21 cellular contexts compared by ENCODE assay signal in the genomic region with DNA sequence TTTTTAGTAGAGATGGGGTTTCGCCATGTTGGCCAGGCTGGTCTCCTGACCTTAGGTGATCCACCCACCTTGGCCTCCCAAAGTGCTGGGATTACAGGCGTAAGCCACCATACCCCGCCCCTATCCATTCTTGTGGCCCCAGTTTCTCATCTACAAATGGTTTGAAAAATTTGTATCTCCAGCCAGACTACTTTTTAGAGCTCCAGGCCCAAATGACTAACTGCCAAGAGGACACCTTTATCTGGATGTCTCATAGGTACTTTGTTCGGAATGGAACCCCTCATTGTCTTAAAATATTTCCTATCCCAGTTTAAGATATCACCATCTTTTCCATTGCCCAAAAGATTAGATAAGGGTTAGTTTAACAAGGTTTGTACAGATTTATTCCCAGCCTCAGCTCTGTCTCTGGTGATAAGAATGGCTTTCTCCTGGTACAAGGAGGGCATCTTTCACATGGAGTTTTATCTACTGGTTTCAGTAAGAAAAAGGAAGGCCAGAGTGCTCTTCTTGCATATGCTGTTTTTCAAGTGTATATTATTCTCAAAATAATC. TPM values are rescaled to one million over a fixed set of nuclear protein-coding genes. Genes with fewer than 3 reads are reported as not detected.
DNase-seq lines count a peak whose midpoint lies in the region; ATAC-seq, FAIRE-seq and TF ChIP-seq lines count a peak whose summit lies in the region.
"Had no signal": no experiment of that assay in that cellular context is flagged by ENCODE, and none has a peak within 500 bp of the region (broad histone marks: within the 10 kb centered on the region; RNA-seq: fewer than 3 reads in every experiment).

No MANE protein-coding gene starts in this region.

- H3K27me3 ChIP-seq in Caco-2 (replicated peaks; ENCODE audit: control insufficient read depth, insufficient read depth, low read length) (no peaks in the 10 kb centered on the region), small intestine (ENCODE audit: control insufficient read depth in 2 of 2, insufficient read depth in 2 of 2, low read length in 2 of 2) (no peaks in the 10 kb centered on the region)
- H3K27me3 ChIP-seq: BE2C had no signal

- BruUV-seq in Caco-2 (replicated peaks; lab: Mats Ljungman, UMichigan), result no TSS peak

- WGBS in small intestine, 3 donors, result 95 to 98% (median 95%) methylated on average over 4 of the region's 4 CpGs

- no peak overlapping the region for H3K4me3 ChIP-seq in Caco-2 (ENCODE audit: low read depth, low read length)
- H3K4me3 ChIP-seq in small intestine (ENCODE audit: low read depth in 1 of 2, low read length in 2 of 2), result no peak overlapping the region
- H3K4me3 ChIP-seq: GM23248, HAP-1 had no signal

- TF ChIP-seq CTCF in Caco-2 (IDR thresholded peaks at IDR 0.05; ENCODE audit: insufficient read depth in 1 of 2, low read depth in 1 of 2, low read length in 1 of 2, severe bottlenecking in 1 of 2, unreplicated experiment in 1 of 2) (no peak), neural crest cell (conservative IDR thresholded peaks at IDR 0.05) (no peak)

- H3K9me3 Mint-ChIP-seq in Caco-2 (ENCODE audit: unreplicated experiment) (peaks cover 10% of the 10 kb centered on the region), neural crest cell (peaks cover 4% of the 10 kb centered on the region)
- peaks cover 0 to 1% of the 10 kb centered on the region in 2 donors for H3K9me3 Mint-ChIP-seq in stimulated activated naive B cell treated with anti-CD40 and anti-IgM and Interleukin-4, amounts not matched to agents 10 μg/mL and 1 μg/mL and 100 μg/mL, for 72 hours

- ATAC-seq in T-helper 17 cell, result no peak
- no peak for ATAC-seq in stimulated activated naive B cell treated with anti-CD40 and anti-IgM and Interleukin-4, amounts not matched to agents 10 μg/mL and 1 μg/mL and 100 μg/mL, for 72 hours (replicated peaks)

- no peak overlapping the region for H3K27ac ChIP-seq in small intestine (ENCODE audit: low read depth in 1 of 2, low read length in 1 of 2)
- H3K27ac ChIP-seq: GM23248, HL-60 had no signal

- H3K9me3 ChIP-seq in Caco-2, result no peaks in the 10 kb centered on the region
- H3K9me3 ChIP-seq in T-helper 17 cell (ENCODE audit: control insufficient read depth, low read length, poor library complexity, severe bottlenecking), result no peaks in the 10 kb centered on the region
- no peaks in the 10 kb centered on the region for H3K9me3 ChIP-seq in small intestine (ENCODE audit: control insufficient read depth, low read depth)
- H3K9me3 ChIP-seq: BE2C, HAP-1 had no signal

- intact Hi-C loops in Caco-2 (cut with micrococcal nuclease; ENCODE audit: unreplicated experiment) (no loop called here), head of caudate nucleus (cut with DNase I) (no loop called here)

- H3K4me3 Mint-ChIP-seq in Caco-2 (ENCODE audit: unreplicated experiment), result no peak overlapping the region
- no peak overlapping the region for H3K4me3 Mint-ChIP-seq in T-helper 17 cell
- H3K4me3 Mint-ChIP-seq in neural crest cell, result peak overlapping the region; percentile 38
- H3K4me3 Mint-ChIP-seq in stimulated activated naive B cell treated with anti-CD40 and anti-IgM and Interleukin-4, amounts not matched to agents 10 μg/mL and 1 μg/mL and 100 μg/mL, for 72 hours, result no peak overlapping the region

- H3K27ac Mint-ChIP-seq in Caco-2 (ENCODE audit: unreplicated experiment) (peak overlapping the region; percentile 31), T-helper 17 cell (peak overlapping the region; percentile 72), neural crest cell (ENCODE audit: unreplicated experiment) (no peak overlapping the region)
- H3K27ac Mint-ChIP-seq in stimulated activated naive B cell treated with anti-CD40 and anti-IgM and Interleukin-4, amounts not matched to agents 10 μg/mL and 1 μg/mL and 100 μg/mL, for 72 hours, result peak overlapping the region; percentile 21

- H3K4me1 ChIP-seq in Caco-2 (peaks cover 19% of the 10 kb centered on the region), small intestine (ENCODE audit: control insufficient read depth in 2 of 2, insufficient read depth in 1 of 2, low read depth in 1 of 2, low read length in 1 of 2) (no peaks in the 10 kb centered on the region)
- H3K4me1 ChIP-seq: BE2C had no signal

- no peak for FAIRE-seq in small intestine (lab: Jason Lieb, UNC)
- FAIRE-seq: A204.1, G401.6, GM12891, GM18507 had no signal

- CTCF ChIA-PET in Caco-2 (lab: Charles Lee), result no interaction called here

- POLR2A ChIA-PET in Caco-2 (lab: Charles Lee), result interaction anchor here (0.6 kb wide), 2 partner anchors 14 to 130 kb away, joined by 3 to 5 read pairs; a partner anchor contains a TSS

- H3K36me3 Mint-ChIP-seq in Caco-2 (ENCODE audit: insufficient read depth, unreplicated experiment) (no peaks in the 10 kb centered on the region), T-helper 17 cell (ENCODE audit: low read depth) (no peaks in the 10 kb centered on the region), neural crest cell (ENCODE audit: low read depth) (no peaks in the 10 kb centered on the region)
- H3K36me3 Mint-ChIP-seq in stimulated activated naive B cell treated with anti-CD40 and anti-IgM and Interleukin-4, amounts not matched to agents 10 μg/mL and 1 μg/mL and 100 μg/mL, for 72 hours, result no peaks in the 10 kb centered on the region
- H3K36me3 Mint-ChIP-seq: CD14-positive monocyte had no signal

- DNase-seq in Caco-2 (no peak), T-helper 17 cell (no peak), neural crest cell (ENCODE audit: low read depth, low spot score) (no peak), retina (no peak), small intestine (no peak), head of caudate nucleus (no peak)
- no peak for DNase-seq in stimulated activated naive B cell treated with anti-CD40 and anti-IgM and Interleukin-4, amounts not matched to agents 10 μg/mL and 1 μg/mL and 100 μg/mL, for 72 hours
- DNase-seq: ACHN; BE2C; Calu3; CD4-positive, alpha-beta memory T cell; DMS53; GM23248 had no signal

- H3K36me3 ChIP-seq in Caco-2 (ENCODE audit: control insufficient read depth, insufficient read depth, low read length) (no peaks in the 10 kb centered on the region), small intestine (ENCODE audit: control insufficient read depth in 2 of 2, insufficient read depth in 2 of 2, low read length in 2 of 2) (no peaks in the 10 kb centered on the region)
- H3K36me3 ChIP-seq: BE2C, HAP-1 had no signal

- H3K27me3 Mint-ChIP-seq in Caco-2 (ENCODE audit: insufficient read depth, unreplicated experiment) (no peaks in the 10 kb centered on the region), T-helper 17 cell (no peaks in the 10 kb centered on the region), neural crest cell (ENCODE audit: low read depth) (no peaks in the 10 kb centered on the region)
- no peaks in the 10 kb centered on the region for H3K27me3 Mint-ChIP-seq in stimulated activated naive B cell treated with anti-CD40 and anti-IgM and Interleukin-4, amounts not matched to agents 10 μg/mL and 1 μg/mL and 100 μg/mL, for 72 hours

- H3K4me1 Mint-ChIP-seq in Caco-2 (ENCODE audit: low read depth, unreplicated experiment), result peaks cover 44% of the 10 kb centered on the region
- H3K4me1 Mint-ChIP-seq in T-helper 17 cell, result peaks cover 27% of the 10 kb centered on the region
- peaks cover 8% of the 10 kb centered on the region for H3K4me1 Mint-ChIP-seq in neural crest cell
- H3K4me1 Mint-ChIP-seq in stimulated activated naive B cell treated with anti-CD40 and anti-IgM and Interleukin-4, amounts not matched to agents 10 μg/mL and 1 μg/mL and 100 μg/mL, for 72 hours, result peaks cover 14 to 31% of the 10 kb centered on the region in 2 donors

RNA-seq across cellular contexts. Expression of a gene that starts 4.9 kb away (rescaled TPM):
- total RNA-seq in Caco-2 (2022) (92.6 and 104 TPM in 2 replicates), T-helper 17 cell (10 to 100 TPM; 50.1 to 61.6 TPM), neural crest cell (125 and 150 TPM in 2 replicates)
- polyA plus RNA-seq in small intestine, result 10 to 100 TPM in 2 of 3 donors, 1 to 10 TPM in 1; 5.9 to 25.2 (median 13.9) TPM

RNA-seq across cellular contexts. Expression of a gene that starts 15.1 kb away (rescaled TPM):
- total RNA-seq in Caco-2 (2022) (0.39 TPM in 1 of 2 replicates, not detected in the other), T-helper 17 cell (not detected), neural crest cell (not detected in 2 replicates)
- polyA plus RNA-seq in small intestine, result under 1 TPM in 1 of 3 donors, not detected in 2; 0.31 TPM
- total RNA-seq: Calu3; CD4-positive, alpha-beta memory T cell; GM23248; HT1080 had no signal
- polyA plus RNA-seq: CD14-positive monocyte; CD4-positive, alpha-beta memory T cell; GM23248 had no signal

RNA-seq across cellular contexts. Expression of a gene that starts 59.6 kb away (rescaled TPM):
- 0.48 and 1.2 TPM in 2 replicates for total RNA-seq in Caco-2 (2022)
- 100 to 1,000 TPM in 1 of 2 donors, 1 to 10 TPM in 1; 7.8 to 283 TPM for total RNA-seq in T-helper 17 cell
- 0.09 and 0.11 TPM in 2 replicates for total RNA-seq in neural crest cell
- polyA plus RNA-seq in small intestine, result 1 to 10 TPM in 1 of 3 donors, under 1 TPM in 2; 0.54 to 4.8 (median 0.67) TPM
- total RNA-seq: CD4-positive, alpha-beta memory T cell had no signal
- polyA plus RNA-seq: CD4-positive, alpha-beta memory T cell had no signal
